Comparison of ENCODE assay signal across 9 cellular contexts in the genomic region with DNA sequence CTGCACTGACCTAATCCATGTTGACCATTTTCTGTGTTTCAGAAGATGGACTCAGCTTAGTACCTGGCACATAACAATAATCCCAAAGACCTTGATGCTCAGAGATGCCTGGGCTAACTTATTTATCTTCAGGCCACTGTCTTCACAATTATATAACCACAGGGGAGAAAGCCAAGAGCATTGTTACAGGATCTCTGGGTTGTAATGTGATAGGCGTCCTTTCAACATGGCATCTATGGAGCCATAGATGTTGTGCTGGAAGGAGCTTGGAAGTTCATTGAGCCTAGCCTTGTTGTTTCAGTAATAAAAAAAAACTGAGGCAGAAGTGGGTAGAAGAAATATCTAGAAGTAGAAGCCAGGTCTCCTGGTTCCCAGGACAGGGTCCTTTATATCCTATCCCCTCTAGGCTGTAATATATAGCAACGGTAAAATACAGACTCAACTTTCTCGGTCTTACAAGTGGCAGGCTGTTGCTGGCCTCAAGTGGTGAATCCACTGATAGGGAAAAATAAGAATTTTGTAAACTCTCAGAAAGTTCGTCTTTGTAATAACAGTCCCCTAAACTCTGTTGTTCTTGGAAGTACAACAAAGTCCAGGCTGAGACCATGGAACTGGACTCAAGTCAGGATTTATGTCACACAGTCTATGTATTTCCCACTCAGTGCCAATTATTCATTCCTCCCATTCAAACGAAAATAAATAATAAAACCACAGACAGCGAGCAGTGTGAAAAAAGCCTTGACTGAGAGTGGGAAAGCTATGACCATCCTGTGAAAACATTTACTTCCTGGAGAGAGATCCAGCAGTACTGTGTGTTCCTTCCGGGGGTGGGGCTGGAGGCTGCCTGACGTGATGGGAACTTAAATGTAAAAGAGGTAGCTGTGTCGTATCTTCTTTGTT.
A peak's percentile ranks its signal among the peaks of the same experiment; 100 is the strongest.
DNase-seq lines count a peak whose midpoint lies in the region; ATAC-seq and TF ChIP-seq lines count a peak whose summit lies in the region.
"Had no signal": no experiment of that assay in that cellular context is flagged by ENCODE, and none has a peak within 500 bp of the region (broad histone marks: within the 10 kb centered on the region; RNA-seq: fewer than 3 reads in every experiment).

No MANE protein-coding gene starts in this region.

- H3K27me3 ChIP-seq in mammary epithelial cell (ENCODE audit: insufficient read depth, low read length) (no peaks in the 10 kb centered on the region), subcutaneous abdominal adipose tissue (ENCODE audit: control insufficient read depth in 5 of 5, insufficient read depth in 4 of 5, low read length in 5 of 5) (no peaks in the 10 kb centered on the region)
- H3K27me3 ChIP-seq: cardiac muscle cell had no signal

- H3K27me3 Mint-ChIP-seq in activated T-cell treated with anti-CD3 and anti-CD28 coated beads, Interleukin-2, amount 50 U/mL, for 24 hours, result peaks cover 9% of the 10 kb centered on the region

- no peak overlapping the region for H3K9ac ChIP-seq in mammary epithelial cell (ENCODE audit: insufficient read depth, low read length)
- H3K9ac ChIP-seq in subcutaneous abdominal adipose tissue (ENCODE audit: low read length in 5 of 5), result peak overlapping the region in 1 of 5 donors; percentile 9

- no peaks in the 10 kb centered on the region for H3K9me3 Mint-ChIP-seq in activated T-cell treated with anti-CD3 and anti-CD28 coated beads, Interleukin-2, amount 50 U/mL, for 24 hours

- H3K4me2 ChIP-seq in mammary epithelial cell (ENCODE audit: insufficient read depth, low read depth, low read length), result peak overlapping the region; percentile 22

- no peak overlapping the region for H3K27ac ChIP-seq in mammary epithelial cell (ENCODE audit: insufficient read depth, low read depth, low read length)
- no peak overlapping the region for H3K27ac ChIP-seq in subcutaneous abdominal adipose tissue (ENCODE audit: low read depth, low read length)
- H3K27ac ChIP-seq: cardiac muscle cell had no signal

- H3K4me3 ChIP-seq in mammary epithelial cell (replicated peaks in 1 of 3; ENCODE audit: insufficient read depth in 1 of 3, low read depth in 2 of 3, low read length in 3 of 3), result no peak overlapping the region
- peak overlapping the region; percentile 6 to 42 (median 24) for H3K4me3 ChIP-seq in subcutaneous abdominal adipose tissue (ENCODE audit: low read depth in 1 of 5, low read length in 5 of 5)
- H3K4me3 ChIP-seq: cardiac muscle cell had no signal

- H3K4me1 Mint-ChIP-seq in activated T-cell treated with anti-CD3 and anti-CD28 coated beads, Interleukin-2, amount 50 U/mL, for 24 hours (ENCODE audit: low read depth), result peaks cover 7% of the 10 kb centered on the region

- CTCF ChIA-PET in mammary epithelial cell (lab: Charles Lee; ENCODE audit: low non-redundant PET), result no interaction called here

- no peak for TF ChIP-seq CTCF in mammary epithelial cell (conservative IDR thresholded peaks at IDR 0.05 in 1 of 2, IDR thresholded peaks at IDR 0.05 in 1 of 2; ENCODE audit: extremely low read depth in 1 of 2, insufficient read depth in 1 of 2, low read depth in 1 of 2, low read length in 2 of 2)

- intact Hi-C loops in mammary epithelial cell (cut with micrococcal nuclease), result no loop called here

- peak overlapping the region; percentile 83 for H2AFZ ChIP-seq in mammary epithelial cell (ENCODE audit: low read depth, low read length)

- no peaks in the 10 kb centered on the region for H3K36me3 Mint-ChIP-seq in activated T-cell treated with anti-CD3 and anti-CD28 coated beads, Interleukin-2, amount 50 U/mL, for 24 hours (ENCODE audit: low read depth)

- no peak overlapping the region for H3K4me3 Mint-ChIP-seq in activated T-cell treated with anti-CD3 and anti-CD28 coated beads, Interleukin-2, amount 50 U/mL, for 24 hours

- no peaks in the 10 kb centered on the region for H4K20me1 ChIP-seq in mammary epithelial cell (ENCODE audit: insufficient read depth, low read length)

- H3K9me3 ChIP-seq in mammary epithelial cell (replicated peaks; ENCODE audit: insufficient read depth, low read length) (no peaks in the 10 kb centered on the region), subcutaneous abdominal adipose tissue (ENCODE audit: control insufficient read depth in 5 of 5, low read length in 5 of 5) (no peaks in the 10 kb centered on the region)

- WGBS in mammary epithelial cell (ENCODE audit: low coverage, missing lambda C conversion rate), result 32% methylated on average over 9 of the region's 9 CpGs

- dilution Hi-C loops in mammary epithelial cell (cut with HindIII; ENCODE audit: low sequenced_read_pairs), result no loop called here

- BruUV-seq in mammary epithelial cell (replicated peaks; lab: Mats Ljungman, UMichigan), result no TSS peak

- H3K4me1 ChIP-seq in mammary epithelial cell (ENCODE audit: insufficient read depth, low read length) (peaks cover 7% of the 10 kb centered on the region), subcutaneous abdominal adipose tissue (ENCODE audit: control insufficient read depth in 5 of 5, insufficient read depth in 5 of 5, low read length in 5 of 5) (peaks cover 2 to 18% (median 11%) of the 10 kb centered on the region in 5 donors)

- no peaks in the 10 kb centered on the region for H3K79me2 ChIP-seq in mammary epithelial cell (ENCODE audit: insufficient read depth, low read length)

- H3K36me3 ChIP-seq in mammary epithelial cell (ENCODE audit: insufficient read depth, low read length), result no peaks in the 10 kb centered on the region
- no peaks in the 10 kb centered on the region for H3K36me3 ChIP-seq in subcutaneous abdominal adipose tissue (ENCODE audit: control insufficient read depth in 5 of 5, insufficient read depth in 5 of 5, low read length in 5 of 5)
- H3K36me3 ChIP-seq: cardiac muscle cell had no signal

- DNase-seq in HS-5 (ENCODE audit: low read depth) (peak; percentile 38), mammary epithelial cell (peak; percentile 57), kidney glomerular epithelial cell (lab: John Stamatoyannopoulos, UW) (peak; percentile 87), activated gamma-delta T cell treated with Interleukin-2 at 50 U/mL for 16 hours (no peak)
- DNase-seq in activated T-cell treated with anti-CD3 and anti-CD28 coated beads, Interleukin-2, amount 50 U/mL, for 24 hours, result no peak

- in situ Hi-C loops in mammary epithelial cell (cut with MboI; ENCODE audit: low sequenced_read_pairs in 2 of 2), result no loop called here

- no peak overlapping the region for H3K27ac Mint-ChIP-seq in activated T-cell treated with anti-CD3 and anti-CD28 coated beads, Interleukin-2, amount 50 U/mL, for 24 hours

- no peak for ATAC-seq in HG03469 (IDR thresholded peaks at IDR 0.05; ENCODE audit: unreplicated experiment)
- ATAC-seq in GM21786 (IDR thresholded peaks at IDR 0.05; ENCODE audit: unreplicated experiment), result no peak

Comparison
In these comparisons a context has a peak if more than half of its experiments do, and no peak if none do; other contexts are left out.
1. DNase-seq: peak in HS-5 (single experiment), mammary epithelial cell (single experiment) and kidney glomerular epithelial cell (single experiment); none in activated T-cell treated with anti-CD3 and anti-CD28 coated beads, Interleukin-2, amount 50 U/mL, for 24 hours (single experiment) and activated gamma-delta T cell treated with Interleukin-2 at 50 U/mL for 16 hours (single experiment).
2. H3K4me3 ChIP-seq: peak in subcutaneous abdominal adipose tissue (5 of 5); none in mammary epithelial cell (0 of 3).